In genomic region chr10:108608860-108609259, GRCh38 we compare ENCODE assay signal across 31 cellular contexts.
"Had no signal": no experiment of that assay in that cellular context is flagged by ENCODE, and none has a peak within 500 bp of the region (broad histone marks: within the 10 kb centered on the region; RNA-seq: fewer than 3 reads in every experiment).

No MANE protein-coding gene starts in this region.

- H3K4me1 ChIP-seq: esophagus squamous epithelium, gastroesophageal sphincter, heart right ventricle had no signal

- H3K27ac ChIP-seq: brain microvascular endothelial cell, epithelial cell of prostate, esophagus squamous epithelium, gastroesophageal sphincter, heart right ventricle, hepatocyte had no signal

- H3K4me2 ChIP-seq: hepatocyte had no signal

- FAIRE-seq: astrocyte, bronchial epithelial cell, colon, endometrium, endothelial cell of umbilical vein had no signal

- H3K27ac Mint-ChIP-seq: activated CD4-positive, alpha-beta memory T cell treated with anti-CD3 and anti-CD28 coated beads for 36 hours; activated CD4-positive, alpha-beta T cell treated with anti-CD3 and anti-CD28 coated beads for 36 hours; activated CD4-positive, alpha-beta T cell treated with anti-CD3 and anti-CD28 coated beads, Interleukin-2, amount 10 ng/mL, durations not matched to agents 24 days and 14 days; activated CD8-positive, alpha-beta memory T cell treated with anti-CD3 and anti-CD28 coated beads, Interleukin-2, amount 10 ng/mL, durations not matched to agents 7 days and 5 days; activated CD8-positive, alpha-beta T cell treated with anti-CD3 and anti-CD28 coated beads, Interleukin-2, amount 10 ng/mL, durations not matched to agents 7 days and 5 days; activated naive CD8-positive, alpha-beta T cell had no signal

- H3K27me3 ChIP-seq: brain microvascular endothelial cell, esophagus squamous epithelium, gastroesophageal sphincter, heart right ventricle, hepatocyte had no signal

- H3K4me3 Mint-ChIP-seq: activated CD4-positive, alpha-beta memory T cell treated with anti-CD3 and anti-CD28 coated beads for 36 hours; activated CD4-positive, alpha-beta T cell treated with anti-CD3 and anti-CD28 coated beads for 36 hours; activated CD4-positive, alpha-beta T cell treated with anti-CD3 and anti-CD28 coated beads, Interleukin-2, amount 10 ng/mL, durations not matched to agents 24 days and 14 days; activated CD8-positive, alpha-beta memory T cell treated with anti-CD3 and anti-CD28 coated beads, Interleukin-2, amount 10 ng/mL, durations not matched to agents 7 days and 5 days; activated CD8-positive, alpha-beta T cell treated with anti-CD3 and anti-CD28 coated beads, Interleukin-2, amount 10 ng/mL, durations not matched to agents 7 days and 5 days; activated naive CD8-positive, alpha-beta T cell; central memory CD8-positive, alpha-beta T cell had no signal

- H3K36me3 ChIP-seq: brain microvascular endothelial cell, esophagus squamous epithelium, gastroesophageal sphincter, heart right ventricle had no signal

- H3K79me2 ChIP-seq: hepatocyte had no signal

- H3K27me3 Mint-ChIP-seq: activated CD4-positive, alpha-beta memory T cell treated with anti-CD3 and anti-CD28 coated beads for 36 hours; activated CD4-positive, alpha-beta T cell treated with anti-CD3 and anti-CD28 coated beads for 36 hours; activated CD4-positive, alpha-beta T cell treated with anti-CD3 and anti-CD28 coated beads, Interleukin-2, amount 10 ng/mL, durations not matched to agents 24 days and 14 days; activated CD8-positive, alpha-beta memory T cell treated with anti-CD3 and anti-CD28 coated beads, Interleukin-2, amount 10 ng/mL, durations not matched to agents 7 days and 5 days; activated naive CD8-positive, alpha-beta T cell; central memory CD8-positive, alpha-beta T cell had no signal

- H2AFZ ChIP-seq: hepatocyte had no signal

- H3K4me1 Mint-ChIP-seq: activated CD4-positive, alpha-beta T cell treated with anti-CD3 and anti-CD28 coated beads for 36 hours; activated CD4-positive, alpha-beta T cell treated with anti-CD3 and anti-CD28 coated beads, Interleukin-2, amount 10 ng/mL, durations not matched to agents 24 days and 14 days; activated CD8-positive, alpha-beta memory T cell treated with anti-CD3 and anti-CD28 coated beads, Interleukin-2, amount 10 ng/mL, durations not matched to agents 7 days and 5 days; central memory CD8-positive, alpha-beta T cell had no signal

- H3K9me3 ChIP-seq: esophagus squamous epithelium, gastroesophageal sphincter had no signal

- ATAC-seq: activated CD4-positive, alpha-beta T cell treated with anti-CD3 and anti-CD28 coated beads for 36 hours; activated CD8-positive, alpha-beta memory T cell treated with anti-CD3 and anti-CD28 coated beads, Interleukin-2, amount 10 ng/mL, durations not matched to agents 7 days and 5 days; activated CD8-positive, alpha-beta T cell treated with anti-CD3 and anti-CD28 coated beads, Interleukin-2, amount 10 ng/mL, durations not matched to agents 7 days and 5 days; gastroesophageal sphincter; heart right ventricle had no signal

- H3K36me3 Mint-ChIP-seq: activated CD4-positive, alpha-beta memory T cell treated with anti-CD3 and anti-CD28 coated beads for 36 hours; activated CD8-positive, alpha-beta memory T cell treated with anti-CD3 and anti-CD28 coated beads, Interleukin-2, amount 10 ng/mL, durations not matched to agents 7 days and 5 days; activated naive CD8-positive, alpha-beta T cell had no signal

- H3K4me3 ChIP-seq: esophagus squamous epithelium, gastroesophageal sphincter, heart right ventricle, hepatocyte had no signal

- DNase-seq: activated CD4-positive, alpha-beta memory T cell treated with anti-CD3 and anti-CD28 coated beads for 36 hours; activated CD4-positive, alpha-beta T cell treated with anti-CD3 and anti-CD28 coated beads for 36 hours; activated CD4-positive, alpha-beta T cell treated with anti-CD3 and anti-CD28 coated beads, Interleukin-2, amount 10 ng/mL, durations not matched to agents 24 days and 14 days; activated CD4-positive, CD25-positive, alpha-beta regulatory T cell; activated CD4-positive, CD25-positive, alpha-beta regulatory T cell treated with anti-CD3 and anti-CD28 coated beads, Interleukin-2, amount 50 U/mL, for 72 hours; activated CD8-positive, alpha-beta memory T cell treated with anti-CD3 and anti-CD28 coated beads, Interleukin-2, amount 10 ng/mL, durations not matched to agents 7 days and 5 days; activated CD8-positive, alpha-beta memory T cell treated with anti-CD3 and anti-CD28 coated beads, Interleukin-2, amount 50 U/mL, for 4 hours; activated CD8-positive, alpha-beta T cell treated with anti-CD3 and anti-CD28 coated beads, Interleukin-2, amount 10 ng/mL, durations not matched to agents 7 days and 5 days; activated gamma-delta T cell treated with Interleukin-2 at 50 U/mL for 16 hours; activated naive CD4-positive, alpha-beta T cell treated with anti-CD3 and anti-CD28 coated beads, Interleukin-2, amount 50 U/mL, for 16 hours; activated naive CD4-positive, alpha-beta T cell treated with Interleukin-2 at 50 U/mL for 16 hours; activated T-cell treated with anti-CD3 and anti-CD28 coated beads, Interleukin-2, amount 50 U/mL, for 1 hour; activated T-cell treated with anti-CD3 and anti-CD28 coated beads, Interleukin-2, amount 50 U/mL, for 48 hours; amniotic stem cell; anterior cingulate cortex; brain microvascular endothelial cell; effector CD8-positive, alpha-beta T cell; esophagus squamous epithelium; foreskin melanocyte; heart right ventricle; T-helper 2 cell had no signal
